Comparison of ENCODE assay signal across 24 cellular contexts in the genomic region with DNA sequence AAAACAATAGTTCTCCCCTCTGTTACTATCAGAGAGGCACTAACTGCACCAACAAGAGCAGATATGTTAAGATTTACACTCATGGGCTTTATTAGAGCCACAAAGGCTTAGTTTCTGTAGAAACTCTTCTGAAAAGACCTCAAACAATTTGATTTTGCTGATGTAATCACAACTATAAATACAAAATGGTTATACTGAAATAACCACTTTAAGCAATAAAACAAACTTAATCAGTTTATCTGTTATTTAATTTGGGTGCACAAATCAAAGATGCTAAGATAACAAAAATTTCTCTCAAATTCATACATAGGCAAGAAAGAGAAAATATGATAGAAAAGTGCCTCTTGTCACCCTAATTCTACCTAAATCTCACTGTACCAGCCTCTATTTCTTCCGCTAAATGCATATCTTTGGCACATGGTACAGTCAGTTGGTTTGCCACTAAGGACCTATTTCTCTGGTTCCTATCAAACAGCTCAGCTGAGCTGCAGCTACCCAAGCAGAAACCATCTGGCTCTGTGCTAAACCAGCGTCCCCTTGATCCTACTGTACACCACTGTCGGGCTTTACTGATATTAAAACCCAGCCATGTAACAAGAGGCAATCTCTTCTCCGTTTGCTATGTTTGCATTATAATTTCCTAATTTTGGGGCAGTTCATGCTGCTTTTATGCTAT.
DNase-seq lines count a peak whose midpoint lies in the region; ATAC-seq, FAIRE-seq and TF ChIP-seq lines count a peak whose summit lies in the region.
"Had no signal": no experiment of that assay in that cellular context is flagged by ENCODE, and none has a peak within 500 bp of the region (broad histone marks: within the 10 kb centered on the region; RNA-seq: fewer than 3 reads in every experiment).

No MANE protein-coding gene starts in this region.

- H3K79me2 ChIP-seq in HepG2 (ENCODE audit: insufficient read depth, low read length), result no peaks in the 10 kb centered on the region

- no TSS peak for BruUV-seq in HepG2 (replicated peaks; lab: Mats Ljungman, UMichigan)

- CTCF ChIA-PET in HepG2 (lab: Yijun Ruan, JAX; ENCODE audit: low intra/inter-chr PET ratio, low total read pairs), result no interaction called here

- H3K36me3 Mint-ChIP-seq in T-helper 17 cell (ENCODE audit: low read depth), result peaks cover 16% of the 10 kb centered on the region

- POLR2A ChIA-PET in HepG2 (lab: Yijun Ruan, JAX), result no interaction called here

- H3K27ac ChIP-seq in HepG2 (ENCODE audit: extremely low read length, insufficient read depth, low read length), result no peak overlapping the region
- no peak overlapping the region for H3K27ac ChIP-seq in right lobe of liver
- H3K27ac ChIP-seq: HL-60, KMS-11 had no signal

- no peak overlapping the region for H3K4me3 Mint-ChIP-seq in T-helper 17 cell

- TF ChIP-seq RAD21 in HepG2 (CRISPR knock-in tag; IDR thresholded peaks at IDR 0.05), result no peak

- peaks cover 16% of the 10 kb centered on the region for H3K4me1 ChIP-seq in HepG2 (ENCODE audit: insufficient read depth, low read length)
- H3K4me1 ChIP-seq in right lobe of liver, result peaks cover 0 to 10% (median 3%) of the 10 kb centered on the region in 4 donors

- in situ Hi-C loops in HepG2 (cut with HindIII; ENCODE audit: extremely low pct_ligation_motif_present, low pct_unique_long_range_greater_than_20kb), result no loop called here

- H3K27ac Mint-ChIP-seq in T-helper 17 cell, result no peak overlapping the region

- DNase-seq in HepG2 (ENCODE audit: low spot score) (no peak), right lobe of liver (no peak), NCI-H2171 (lab: John Stamatoyannopoulos, UW) (peak; percentile 46), cerebellar cortex (ENCODE audit: low spot score) (peak; percentile 92), T-helper 17 cell (no peak), hypothalamus (lab: John Stamatoyannopoulos, UW) (no peak)
- DNase-seq: CD4-positive, CD25-positive, alpha-beta regulatory T cell; DMS153; GDM1; GOT3; HCEC 1CT; MV-4-11; NCI-H1105 treated with DMSO at 0.1 percent for 48 hours; NCI-H187; NCI-H2107; NCI-H2227 treated with DMSO at 0.1 percent for 48 hours; NCI-H510A; SIG-M5; T-helper 1 cell had no signal

- H3K27me3 ChIP-seq in HepG2 (ENCODE audit: control insufficient read depth in 1 of 2, insufficient read depth in 2 of 2, low read length in 2 of 2) (no peaks in the 10 kb centered on the region), right lobe of liver (no peaks in the 10 kb centered on the region)

- no peak for FAIRE-seq in HepG2 (lab: Jason Lieb, UNC)
- FAIRE-seq: GM18507 had no signal

- H3K27me3 Mint-ChIP-seq in T-helper 17 cell, result no peaks in the 10 kb centered on the region
- H3K27me3 Mint-ChIP-seq: CD4-positive, CD25-positive, alpha-beta regulatory T cell had no signal

- H4K20me1 ChIP-seq in HepG2 (ENCODE audit: insufficient read depth, low read length), result no peaks in the 10 kb centered on the region

- TF ChIP-seq CTCF in HepG2 (CRISPR knock-in tag; IDR thresholded peaks at IDR 0.05), result no peak
- TF ChIP-seq CTCF in right lobe of liver (IDR thresholded peaks at IDR 0.05), result no peak

- H3K9me3 ChIP-seq in HepG2 (ENCODE audit: low read length), result no peaks in the 10 kb centered on the region
- H3K9me3 ChIP-seq in right lobe of liver, result no peaks in the 10 kb centered on the region
- no peaks in the 10 kb centered on the region for H3K9me3 ChIP-seq in T-helper 17 cell (ENCODE audit: control insufficient read depth, low read length, poor library complexity, severe bottlenecking)

- no peak overlapping the region for H2AFZ ChIP-seq in HepG2 (ENCODE audit: low read length)

- TF ChIP-seq EP300 in HepG2 (IDR thresholded peaks at IDR 0.05; ENCODE audit: low read depth in 2 of 2, low read length in 2 of 2), result no peak
- no peak for TF ChIP-seq EP300 in HepG2 (CRISPR knock-in tag; IDR thresholded peaks at IDR 0.05; ENCODE audit: borderline replicate concordance)

- H3K9ac ChIP-seq in HepG2 (ENCODE audit: insufficient read depth, low read depth, low read length), result no peak overlapping the region
- H3K9ac ChIP-seq: KMS-11 had no signal

- intact Hi-C loops in HepG2 (cut with micrococcal nuclease; ENCODE audit: unreplicated experiment) (no loop called here), right lobe of liver (cut with DNase I) (no loop called here)

- TF ChIP-seq POLR2A in HepG2 (IDR thresholded peaks at IDR 0.05; ENCODE audit: insufficient read depth in 1 of 2, low read depth in 2 of 2, low read length in 2 of 2) (no peak), right lobe of liver (IDR thresholded peaks at IDR 0.05) (no peak)

- H3K36me3 ChIP-seq in HepG2 (replicated peaks in 1 of 2; ENCODE audit: control insufficient read depth in 1 of 2, insufficient read depth in 2 of 2, low read length in 2 of 2) (peaks cover 15 to 48% of the 10 kb centered on the region in 2 experiments), right lobe of liver (peaks cover 0 to 36% (median 9%) of the 10 kb centered on the region in 4 donors)

- H3K4me3 ChIP-seq in HepG2 (replicated peaks in 1 of 3; ENCODE audit: insufficient read depth in 1 of 3, low read depth in 2 of 3, low read length in 3 of 3) (no peak overlapping the region), right lobe of liver (no peak overlapping the region)

- whole genome bisulfite sequencing in HepG2 (ENCODE audit: low lambda C conversion rate), result 98% methylated on average over 4 of the region's 4 CpGs
- 99% methylated on average over 4 of the region's 4 CpGs for WGBS in right lobe of liver (ENCODE audit: insufficient coverage, low coverage, low lambda C conversion rate, missing lambda C conversion rate)

- no peak overlapping the region for H3K4me2 ChIP-seq in HepG2 (ENCODE audit: low read depth, low read length)
- H3K4me2 ChIP-seq: KMS-11 had no signal

- H3K4me1 Mint-ChIP-seq in T-helper 17 cell, result peaks cover 5% of the 10 kb centered on the region

- no peak for ATAC-seq in HepG2
- ATAC-seq in right lobe of liver, result no peak
- no peak for ATAC-seq in T-helper 17 cell
- ATAC-seq in GM18909 (IDR thresholded peaks at IDR 0.05; ENCODE audit: poor library complexity, unreplicated experiment), result no peak
- ATAC-seq: Panc1 had no signal

TF ChIP-seq in HepG2, 621 proteins besides CTCF, POLR2A, EP300 and RAD21:
- TF ChIP-seq MAFF (IDR thresholded peaks at IDR 0.05; ENCODE audit: low read depth, low read length), result peak; percentile 71; the same call in 1 of the 2 replicates
- TF ChIP-seq MAFK (conservative IDR thresholded peaks at IDR 0.05 in 1 of 2, IDR thresholded peaks at IDR 0.05 in 1 of 2; ENCODE audit: low read length in 2 of 2), result peak; percentile 67 to 86
- no peak for TF ChIP-seq SYNCRIP (IDR thresholded peaks at IDR 0.05; ENCODE audit: insufficient read depth, low read depth, low read length)
- TF ChIP-seq NFE2L1 (CRISPR knock-in tag; IDR thresholded peaks at IDR 0.05; ENCODE audit: borderline replicate concordance), result no peak
TF ChIP-seq in HepG2: peak in this region for 2.

Comparison
In these comparisons a context has a peak if more than half of its experiments do, and no peak if none do; other contexts are left out.
1. DNase-seq: peak in NCI-H2171 (single experiment) and cerebellar cortex (single experiment); none in HepG2 (single experiment), right lobe of liver (0 of 3), T-helper 17 cell (0 of 3) and hypothalamus (0 of 51).